In the genomic region with DNA sequence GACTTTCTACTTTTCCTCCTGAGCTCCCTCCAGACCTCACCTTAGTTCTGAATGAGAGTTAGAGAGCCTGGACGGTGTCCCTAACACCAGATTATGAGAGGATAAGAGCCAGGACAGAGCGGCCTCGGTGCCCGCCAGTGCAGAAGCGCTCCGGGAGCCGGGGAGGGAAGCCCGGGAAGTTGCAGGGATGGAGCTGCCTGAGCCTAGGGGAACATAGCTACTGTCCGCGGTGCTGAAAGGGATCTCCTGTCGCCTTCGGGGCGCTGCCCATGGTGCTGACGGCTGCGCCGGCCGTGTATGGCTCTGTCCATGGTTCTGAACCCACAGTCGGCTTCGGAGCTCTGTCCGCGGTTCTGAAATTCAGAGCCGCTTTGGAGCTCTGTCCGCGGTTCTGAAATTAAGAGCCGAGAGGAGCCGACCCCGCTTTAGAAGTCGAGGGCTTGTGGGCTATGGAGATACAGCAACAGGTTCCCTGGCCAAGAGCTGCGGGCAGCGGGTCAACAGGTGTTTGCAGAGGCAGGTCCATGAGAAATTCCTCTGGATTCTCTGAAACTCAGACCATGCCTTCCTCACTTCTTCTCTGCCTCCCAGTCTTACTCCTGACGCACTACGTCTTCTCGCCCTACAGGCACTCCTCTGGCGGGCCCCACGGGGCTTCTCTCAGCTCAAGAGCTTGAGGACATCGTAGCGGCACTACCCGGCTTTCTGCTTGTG, we compare ENCODE assay signal across 1 cellular context.
TF ChIP-seq lines count a peak whose summit lies in the region.

No MANE protein-coding gene starts in this region.

TF ChIP-seq in HepG2, 621 proteins besides CTCF, POLR2A, EP300 and RAD21 (continued from another document and continues in another):
- TF ChIP-seq, protein P1, sequence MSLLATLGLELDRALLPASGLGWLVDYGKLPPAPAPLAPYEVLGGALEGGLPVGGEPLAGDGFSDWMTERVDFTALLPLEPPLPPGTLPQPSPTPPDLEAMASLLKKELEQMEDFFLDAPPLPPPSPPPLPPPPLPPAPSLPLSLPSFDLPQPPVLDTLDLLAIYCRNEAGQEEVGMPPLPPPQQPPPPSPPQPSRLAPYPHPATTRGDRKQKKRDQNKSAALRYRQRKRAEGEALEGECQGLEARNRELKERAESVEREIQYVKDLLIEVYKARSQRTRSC (CRISPR knock-in tag; IDR thresholded peaks at IDR 0.05; ENCODE audit: low read depth): peak; percentile 100
- TF ChIP-seq ZNF503 (CRISPR knock-in tag; IDR thresholded peaks at IDR 0.05) (peak; percentile 100), TRAFD1 (CRISPR knock-in tag; IDR thresholded peaks at IDR 0.05; ENCODE audit: borderline replicate concordance) (peak; percentile 100), ZNF678 (CRISPR knock-in tag; IDR thresholded peaks at IDR 0.05) (peak; percentile 100), ZNF790 (CRISPR knock-in tag; IDR thresholded peaks at IDR 0.05; ENCODE audit: borderline replicate concordance) (peak; percentile 100), ZNF350 (CRISPR knock-in tag; IDR thresholded peaks at IDR 0.05; ENCODE audit: borderline replicate concordance, low read depth) (peak; percentile 100), SCMH1 (CRISPR knock-in tag; IDR thresholded peaks at IDR 0.05; ENCODE audit: borderline replicate concordance) (peak; percentile 100), ZNF713 (CRISPR knock-in tag; IDR thresholded peaks at IDR 0.05) (peak; percentile 100), ATF7-NPFF (CRISPR knock-in tag; IDR thresholded peaks at IDR 0.05; ENCODE audit: low read depth) (peak; percentile 100), TAF1 (CRISPR knock-in tag; IDR thresholded peaks at IDR 0.05) (peak; percentile 100), GATAD2A (CRISPR knock-in tag; IDR thresholded peaks at IDR 0.05) (peak; percentile 100), LBX2 (CRISPR knock-in tag; IDR thresholded peaks at IDR 0.05; ENCODE audit: borderline replicate concordance) (peak; percentile 100), KMT2A (CRISPR knock-in tag; IDR thresholded peaks at IDR 0.05) (peak; percentile 100), NONO (IDR thresholded peaks at IDR 0.05) (no peak), NONO (CRISPR knock-in tag; conservative IDR thresholded peaks at IDR 0.05) (peak; percentile 97), ZNF547 (CRISPR knock-in tag; IDR thresholded peaks at IDR 0.05) (peak; percentile 100), ZNF564 (CRISPR knock-in tag; IDR thresholded peaks at IDR 0.05) (peak; percentile 100), ZNF230 (CRISPR knock-in tag; IDR thresholded peaks at IDR 0.05) (peak; percentile 100), LRRFIP1 (CRISPR knock-in tag; conservative IDR thresholded peaks at IDR 0.05) (peak; percentile 100), THRA (CRISPR knock-in tag; IDR thresholded peaks at IDR 0.05; ENCODE audit: borderline replicate concordance) (peak; percentile 100), HNF4A (CRISPR knock-in tag; IDR thresholded peaks at IDR 0.05) (peak; percentile 87), HHEX (CRISPR knock-in tag; IDR thresholded peaks at IDR 0.05) (peak; percentile 98), HMG20A (CRISPR knock-in tag; IDR thresholded peaks at IDR 0.05; ENCODE audit: borderline replicate concordance) (peak; percentile 100), NPAS2 (CRISPR knock-in tag; IDR thresholded peaks at IDR 0.05; ENCODE audit: borderline replicate concordance) (peak; percentile 100), NR2C2 (CRISPR knock-in tag; IDR thresholded peaks at IDR 0.05; ENCODE audit: borderline replicate concordance) (peak; percentile 96), MNT (IDR thresholded peaks at IDR 0.05) (peak; percentile 83), ZUFSP (CRISPR knock-in tag; IDR thresholded peaks at IDR 0.05; ENCODE audit: borderline replicate concordance) (peak; percentile 100), CENPX (CRISPR knock-in tag; IDR thresholded peaks at IDR 0.05) (peak; percentile 100), KLF11 (CRISPR knock-in tag; IDR thresholded peaks at IDR 0.05) (peak; percentile 100), ZNF563 (CRISPR knock-in tag; IDR thresholded peaks at IDR 0.05) (peak; percentile 100), ZNF30 (CRISPR knock-in tag; IDR thresholded peaks at IDR 0.05) (peak; percentile 100), ZNF775 (CRISPR knock-in tag; IDR thresholded peaks at IDR 0.05; ENCODE audit: borderline replicate concordance) (peak; percentile 100), ZBTB1 (CRISPR knock-in tag; IDR thresholded peaks at IDR 0.05; ENCODE audit: borderline replicate concordance) (peak; percentile 100), STAT5B (CRISPR knock-in tag; IDR thresholded peaks at IDR 0.05) (peak; percentile 100), ZNF460 (CRISPR knock-in tag; IDR thresholded peaks at IDR 0.05; ENCODE audit: borderline replicate concordance) (peak; percentile 97), ZNF567 (CRISPR knock-in tag; IDR thresholded peaks at IDR 0.05; ENCODE audit: borderline replicate concordance) (peak; percentile 100), FOXA3 (CRISPR knock-in tag; IDR thresholded peaks at IDR 0.05) (peak; percentile 100), RBFOX2 (IDR thresholded peaks at IDR 0.05; ENCODE audit: low read depth, low read length) (no peak)
- TF ChIP-seq, protein P2, sequence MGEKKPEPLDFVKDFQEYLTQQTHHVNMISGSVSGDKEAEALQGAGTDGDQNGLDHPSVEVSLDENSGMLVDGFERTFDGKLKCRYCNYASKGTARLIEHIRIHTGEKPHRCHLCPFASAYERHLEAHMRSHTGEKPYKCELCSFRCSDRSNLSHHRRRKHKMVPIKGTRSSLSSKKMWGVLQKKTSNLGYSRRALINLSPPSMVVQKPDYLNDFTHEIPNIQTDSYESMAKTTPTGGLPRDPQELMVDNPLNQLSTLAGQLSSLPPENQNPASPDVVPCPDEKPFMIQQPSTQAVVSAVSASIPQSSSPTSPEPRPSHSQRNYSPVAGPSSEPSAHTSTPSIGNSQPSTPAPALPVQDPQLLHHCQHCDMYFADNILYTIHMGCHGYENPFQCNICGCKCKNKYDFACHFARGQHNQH (CRISPR knock-in tag; IDR thresholded peaks at IDR 0.05): peak; percentile 100
- TF ChIP-seq, protein P3, sequence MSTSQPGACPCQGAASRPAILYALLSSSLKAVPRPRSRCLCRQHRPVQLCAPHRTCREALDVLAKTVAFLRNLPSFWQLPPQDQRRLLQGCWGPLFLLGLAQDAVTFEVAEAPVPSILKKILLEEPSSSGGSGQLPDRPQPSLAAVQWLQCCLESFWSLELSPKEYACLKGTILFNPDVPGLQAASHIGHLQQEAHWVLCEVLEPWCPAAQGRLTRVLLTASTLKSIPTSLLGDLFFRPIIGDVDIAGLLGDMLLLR (CRISPR knock-in tag; IDR thresholded peaks at IDR 0.05): peak; percentile 100
- TF ChIP-seq, protein P4, sequence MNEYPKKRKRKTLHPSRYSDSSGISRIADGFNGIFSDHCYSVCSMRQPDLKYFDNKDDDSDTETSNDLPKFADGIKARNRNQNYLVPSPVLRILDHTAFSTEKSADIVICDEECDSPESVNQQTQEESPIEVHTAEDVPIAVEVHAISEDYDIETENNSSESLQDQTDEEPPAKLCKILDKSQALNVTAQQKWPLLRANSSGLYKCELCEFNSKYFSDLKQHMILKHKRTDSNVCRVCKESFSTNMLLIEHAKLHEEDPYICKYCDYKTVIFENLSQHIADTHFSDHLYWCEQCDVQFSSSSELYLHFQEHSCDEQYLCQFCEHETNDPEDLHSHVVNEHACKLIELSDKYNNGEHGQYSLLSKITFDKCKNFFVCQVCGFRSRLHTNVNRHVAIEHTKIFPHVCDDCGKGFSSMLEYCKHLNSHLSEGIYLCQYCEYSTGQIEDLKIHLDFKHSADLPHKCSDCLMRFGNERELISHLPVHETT (CRISPR knock-in tag; conservative IDR thresholded peaks at IDR 0.05): peak; percentile 100
- TF ChIP-seq, protein P5, sequence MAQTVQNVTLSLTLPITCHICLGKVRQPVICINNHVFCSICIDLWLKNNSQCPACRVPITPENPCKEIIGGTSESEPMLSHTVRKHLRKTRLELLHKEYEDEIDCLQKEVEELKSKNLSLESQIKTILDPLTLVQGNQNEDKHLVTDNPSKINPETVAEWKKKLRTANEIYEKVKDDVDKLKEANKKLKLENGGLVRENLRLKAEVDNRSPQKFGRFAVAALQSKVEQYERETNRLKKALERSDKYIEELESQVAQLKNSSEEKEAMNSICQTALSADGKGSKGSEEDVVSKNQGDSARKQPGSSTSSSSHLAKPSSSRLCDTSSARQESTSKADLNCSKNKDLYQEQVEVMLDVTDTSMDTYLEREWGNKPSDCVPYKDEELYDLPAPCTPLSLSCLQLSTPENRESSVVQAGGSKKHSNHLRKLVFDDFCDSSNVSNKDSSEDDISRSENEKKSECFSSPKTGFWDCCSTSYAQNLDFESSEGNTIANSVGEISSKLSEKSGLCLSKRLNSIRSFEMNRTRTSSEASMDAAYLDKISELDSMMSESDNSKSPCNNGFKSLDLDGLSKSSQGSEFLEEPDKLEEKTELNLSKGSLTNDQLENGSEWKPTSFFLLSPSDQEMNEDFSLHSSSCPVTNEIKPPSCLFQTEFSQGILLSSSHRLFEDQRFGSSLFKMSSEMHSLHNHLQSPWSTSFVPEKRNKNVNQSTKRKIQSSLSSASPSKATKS (CRISPR knock-in tag; IDR thresholded peaks at IDR 0.05): peak; percentile 100
